In genomic region chr17:76811834-76812233, GRCh38 we compare ENCODE assay signal across 4 cellular contexts.
TF ChIP-seq lines count a peak whose summit lies in the region.

No MANE protein-coding gene starts in this region.

TF ChIP-seq in HepG2, 621 proteins besides CTCF, POLR2A, EP300 and RAD21:
- TF ChIP-seq ZNF121 (CRISPR knock-in tag; IDR thresholded peaks at IDR 0.05), result peak; percentile 69
- TF ChIP-seq ZNF207 (IDR thresholded peaks at IDR 0.05; ENCODE audit: borderline replicate concordance), result no peak

TF ChIP-seq in HEK293, 187 proteins besides CTCF, POLR2A, EP300 and RAD21:
- TF ChIP-seq ZNF121 (tag by site-specific recombination; IDR thresholded peaks at IDR 0.05) (peak; percentile 96), ZNF26 (tag by site-specific recombination; IDR thresholded peaks at IDR 0.05) (no peak)
TF ChIP-seq in HEK293: peak in this region for 1.

TF ChIP-seq in WTC11, 78 proteins besides CTCF, POLR2A, EP300 and RAD21:
- TF ChIP-seq ZNF671 (CRISPR knock-in tag; IDR thresholded peaks at IDR 0.05) (no peak), MXD4 (CRISPR knock-in tag; IDR thresholded peaks at IDR 0.05; ENCODE audit: borderline replicate concordance) (no peak), ZNF396 (CRISPR knock-in tag; IDR thresholded peaks at IDR 0.05; ENCODE audit: borderline replicate concordance) (no peak), ZNF121 (CRISPR knock-in tag; IDR thresholded peaks at IDR 0.05) (peak; percentile 79; the same call in 1 of the 2 replicates)

TF ChIP-seq in K562, 482 proteins besides CTCF, POLR2A, EP300 and RAD21:
- no peak for TF ChIP-seq SMARCC2 (IDR thresholded peaks at IDR 0.05; ENCODE audit: low read depth)
- TF ChIP-seq ARID1B (IDR thresholded peaks at IDR 0.05), result no peak
- no peak for TF ChIP-seq ZNF140 (CRISPR knock-in tag; IDR thresholded peaks at IDR 0.05)
- TF ChIP-seq TRIM24 (IDR thresholded peaks at IDR 0.05), result no peak
- TF ChIP-seq ZNF121 (CRISPR knock-in tag; conservative IDR thresholded peaks at IDR 0.05), result peak; percentile 95
- no peak for TF ChIP-seq ZKSCAN3 (CRISPR knock-in tag; IDR thresholded peaks at IDR 0.05)
- no peak for TF ChIP-seq ZZZ3 (IDR thresholded peaks at IDR 0.05)
- TF ChIP-seq TEAD1 (CRISPR knock-in tag; IDR thresholded peaks at IDR 0.05), result no peak
- TF ChIP-seq PRPF4 (IDR thresholded peaks at IDR 0.05; ENCODE audit: insufficient read depth, low read depth, low read length, poor library complexity, severe bottlenecking), result no peak
- no peak for TF ChIP-seq PREB (CRISPR knock-in tag; IDR thresholded peaks at IDR 0.05)
- TF ChIP-seq ZNF444 (CRISPR knock-in tag; IDR thresholded peaks at IDR 0.05), result no peak
- no peak for TF ChIP-seq ZBTB11 (CRISPR knock-in tag; IDR thresholded peaks at IDR 0.05)
- TF ChIP-seq ZBTB17 (CRISPR knock-in tag; IDR thresholded peaks at IDR 0.05), result no peak
- TF ChIP-seq BCOR (IDR thresholded peaks at IDR 0.05), result peak; percentile 38; the same call in 1 of the 2 replicates
- TF ChIP-seq CTCFL (IDR thresholded peaks at IDR 0.05; ENCODE audit: borderline replicate concordance, insufficient read depth, low read depth, low read length, poor library complexity, severe bottlenecking), result no peak
- no peak for TF ChIP-seq MAFK (IDR thresholded peaks at IDR 0.05; ENCODE audit: low read length)
